In genomic region chr11:32555885-32556284, GRCh38 we compare ENCODE assay signal across 10 cellular contexts.
"Had no signal": no experiment of that assay in that cellular context is flagged by ENCODE, and none has a peak within 500 bp of the region (broad histone marks: within the 10 kb centered on the region; RNA-seq: fewer than 3 reads in every experiment).

No MANE protein-coding gene starts in this region.

- H2AFZ ChIP-seq: GM23338 had no signal

- H3K4me3 Mint-ChIP-seq: GM23338, H9, HFFc6 had no signal

- H3K4me2 ChIP-seq: GM23338 had no signal

- H3K27ac Mint-ChIP-seq: GM23338, H9, HFFc6 had no signal

- FAIRE-seq: H1, H54, HepG2 had no signal

- H3K27ac ChIP-seq: HL-60 had no signal

- H3K4me1 Mint-ChIP-seq: GM23338 had no signal

- ATAC-seq: GM23338, HepG2 had no signal

- H3K4me3 ChIP-seq: GM23338 had no signal

- DNase-seq: H9, HCEC 1CT, HFFc6, IMR-90, KBM-7 had no signal

- H3K9me3 Mint-ChIP-seq: GM23338, HFFc6 had no signal
